Comparison of ENCODE assay signal across 11 cellular contexts in the genomic region with DNA sequence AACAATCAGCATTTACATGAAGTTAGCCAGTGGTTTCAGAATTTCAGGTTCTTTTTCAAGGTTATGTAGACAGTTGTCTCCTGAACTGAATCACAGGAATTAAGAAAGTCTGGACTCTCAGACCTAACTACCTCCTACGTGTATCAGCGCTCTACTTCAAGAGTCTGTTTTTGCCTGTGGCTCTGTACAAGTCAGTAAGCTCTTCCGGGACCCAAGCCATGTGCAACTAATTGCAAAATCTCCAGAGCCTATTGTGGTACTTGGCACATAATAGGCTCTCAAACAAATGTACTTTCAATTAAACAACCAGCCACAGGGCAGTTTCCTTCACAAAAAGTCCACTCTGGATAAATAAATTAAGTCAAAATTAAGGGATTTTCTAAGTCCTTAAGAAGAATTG.
DNase-seq lines count a peak whose midpoint lies in the region; ATAC-seq and TF ChIP-seq lines count a peak whose summit lies in the region.
"Had no signal": no experiment of that assay in that cellular context is flagged by ENCODE, and none has a peak within 500 bp of the region (broad histone marks: within the 10 kb centered on the region; RNA-seq: fewer than 3 reads in every experiment).

No MANE protein-coding gene starts in this region.

- DNase-seq in SIG-M5 treated with dmso at 0.1 percent for 504 hours (lab: John Stamatoyannopoulos, UW; ENCODE audit: unreplicated experiment) = peak; percentile 2
- DNase-seq in SIG-M5 (lab: John Stamatoyannopoulos, UW) = no peak
- DNase-seq in body of pancreas = peak in 2 of 4 donors; percentile 39 to 42
- DNase-seq in iris pigment epithelial cell (ENCODE audit: low read depth) = peak; percentile 91
- no peak for DNase-seq in upper lobe of right lung
- no peak for DNase-seq in activated gamma-delta T cell treated with Interleukin-2 at 50 U/mL for 16 hours
- DNase-seq in GF-D8 (lab: John Stamatoyannopoulos, UW) = no peak
- DNase-seq: activated T-cell treated with anti-CD3 and anti-CD28 coated beads, Interleukin-2, amount 50 U/mL, for 48 hours; NCI-H2171 treated with DMSO at 0.1 percent for 48 hours; transverse colon had no signal

- TF ChIP-seq POLR2A in body of pancreas (IDR thresholded peaks at IDR 0.05) = no peak

- TF ChIP-seq CTCF in body of pancreas (IDR thresholded peaks at IDR 0.05) = no peak
- TF ChIP-seq CTCF in upper lobe of right lung (IDR thresholded peaks at IDR 0.05) = no peak

- WGBS in body of pancreas, 2 donors = 43 to 47% methylated on average over 3 of the region's 3 CpGs

- H3K4me3 ChIP-seq in body of pancreas (no peak overlapping the region), upper lobe of right lung (no peak overlapping the region)
- H3K4me3 ChIP-seq: transverse colon had no signal

- H3K4me1 ChIP-seq in body of pancreas (peaks cover 11% of the 10 kb centered on the region), upper lobe of right lung (peaks cover 3% of the 10 kb centered on the region)

- H3K27ac ChIP-seq in body of pancreas (no peak overlapping the region), upper lobe of right lung (peak overlapping the region; percentile 24)
- H3K27ac ChIP-seq: transverse colon had no signal

- H3K36me3 ChIP-seq in body of pancreas (replicated peaks in 1 of 2; ENCODE audit: insufficient read depth in 1 of 2, low read depth in 2 of 2) (no peaks in the 10 kb centered on the region), upper lobe of right lung (no peaks in the 10 kb centered on the region)
- H3K36me3 ChIP-seq: transverse colon had no signal

- ATAC-seq in body of pancreas (peak; percentile 50), upper lobe of right lung (peak; percentile 88), GM18870 (IDR thresholded peaks at IDR 0.05; ENCODE audit: unreplicated experiment) (no peak)

- H3K9me3 ChIP-seq in body of pancreas = no peaks in the 10 kb centered on the region
- no peaks in the 10 kb centered on the region for H3K9me3 ChIP-seq in upper lobe of right lung
- H3K9me3 ChIP-seq: transverse colon had no signal

- intact Hi-C loops in body of pancreas (cut with DNase I) = no loop called here
- intact Hi-C loops in upper lobe of right lung (cut with DNase I) = no loop called here

- no peaks in the 10 kb centered on the region for H3K27me3 ChIP-seq in body of pancreas
- no peaks in the 10 kb centered on the region for H3K27me3 ChIP-seq in upper lobe of right lung
- H3K27me3 ChIP-seq: transverse colon had no signal

Comparison
In these comparisons a context has a peak if more than half of its experiments do, and no peak if none do; other contexts are left out.
1. DNase-seq: peak in SIG-M5 treated with dmso at 0.1 percent for 504 hours (single experiment) and iris pigment epithelial cell (single experiment); none in SIG-M5 (single experiment), upper lobe of right lung (single experiment), activated gamma-delta T cell treated with Interleukin-2 at 50 U/mL for 16 hours (single experiment) and GF-D8 (single experiment).